In genomic region chr11:78535027-78535426, GRCh38 we compare ENCODE assay signal across 13 cellular contexts. TPM values are rescaled to one million over a fixed set of nuclear protein-coding genes. Genes with fewer than 3 reads are reported as not detected.
DNase-seq lines count a peak whose midpoint lies in the region; ATAC-seq, FAIRE-seq and TF ChIP-seq lines count a peak whose summit lies in the region.
"Had no signal": no experiment of that assay in that cellular context is flagged by ENCODE, and none has a peak within 500 bp of the region (broad histone marks: within the 10 kb centered on the region; RNA-seq: fewer than 3 reads in every experiment).

No MANE protein-coding gene starts in this region.

- H3K27me3 Mint-ChIP-seq in naive B cell, result no peaks in the 10 kb centered on the region
- H3K27me3 Mint-ChIP-seq: CD8-positive, alpha-beta memory T cell had no signal

- no peaks in the 10 kb centered on the region for H3K9me3 ChIP-seq in testis
- H3K9me3 ChIP-seq: BE2C had no signal

- H3K4me1 Mint-ChIP-seq in naive B cell, result peaks cover 17 to 42% (median 28%) of the 10 kb centered on the region in 3 donors

- WGBS in testis, 2 donors, result 93 to 97% methylated on average over 3 of the region's 3 CpGs

- FAIRE-seq in GM12891 (lab: Jason Lieb, UNC), result no peak

- no peaks in the 10 kb centered on the region for H3K36me3 ChIP-seq in testis (ENCODE audit: low read depth, missing control alignments)

- H3K9me3 Mint-ChIP-seq in naive B cell, result no peaks in the 10 kb centered on the region
- H3K9me3 Mint-ChIP-seq: CD8-positive, alpha-beta memory T cell had no signal

- TF ChIP-seq POLR2A in GM12891 (IDR thresholded peaks at IDR 0.05; ENCODE audit: low read depth, low read length) (no peak), testis (IDR thresholded peaks at IDR 0.05) (no peak)

- ATAC-seq in HG03342 (IDR thresholded peaks at IDR 0.05; ENCODE audit: unreplicated experiment) (peak; percentile 55), naive B cell (ENCODE audit: low read depth in 2 of 2) (peak; percentile 66 to 75), GM21360 (IDR thresholded peaks at IDR 0.05; ENCODE audit: unreplicated experiment) (no peak), GM18873 (IDR thresholded peaks at IDR 0.05; ENCODE audit: low FRiP score, unreplicated experiment) (no peak)

- no peaks in the 10 kb centered on the region for H3K4me1 ChIP-seq in testis
- H3K4me1 ChIP-seq: BE2C had no signal

- no peak overlapping the region for H3K4me3 Mint-ChIP-seq in naive B cell
- H3K4me3 Mint-ChIP-seq: CD8-positive, alpha-beta memory T cell had no signal

- intact Hi-C loops in testis (cut with DNase I; ENCODE audit: low total_unique reads), result no loop called here

- TF ChIP-seq CTCF in GM20000 (IDR thresholded peaks at IDR 0.05; ENCODE audit: extremely low read depth, missing control alignments), result no peak
- TF ChIP-seq CTCF in testis (IDR thresholded peaks at IDR 0.05), result no peak

- DNase-seq in GM12891 (ENCODE audit: insufficient read length, low spot score) (no peak), GM20000 (ENCODE audit: low spot score) (peak; percentile 38), naive B cell (peak; percentile 48), testis (no peak)
- DNase-seq: BE2C; CD8-positive, alpha-beta memory T cell; IMR-90; NCI-H1417 treated with DMSO at 0.1 percent for 48 hours; NCI-H2029; NCI-H510A had no signal

- H3K27me3 ChIP-seq in testis, result no peaks in the 10 kb centered on the region
- H3K27me3 ChIP-seq: BE2C had no signal

- peaks cover 13 to 23% of the 10 kb centered on the region in 2 donors for H3K36me3 Mint-ChIP-seq in naive B cell

- peak overlapping the region in 1 of 6 donors; percentile 96 for H3K27ac Mint-ChIP-seq in naive B cell
- H3K27ac Mint-ChIP-seq: CD8-positive, alpha-beta memory T cell had no signal

- H3K27ac ChIP-seq in testis, result no peak overlapping the region

- H3K4me3 ChIP-seq in testis, result no peak overlapping the region

TF ChIP-seq in GM12891, 5 proteins besides CTCF, POLR2A, EP300 and RAD21:
- no peak for TF ChIP-seq PAX5 (IDR thresholded peaks at IDR 0.05; ENCODE audit: insufficient read depth, low read length, severe bottlenecking)
- peak; percentile 56; the same call in 1 of the 2 replicates for TF ChIP-seq POU2F2 (IDR thresholded peaks at IDR 0.05; ENCODE audit: low read depth, low read length)
- 0 out of 2 replicates have a peak, but pooled peaks have one; percentile 9 for TF ChIP-seq SPI1 (IDR thresholded peaks at IDR 0.05; ENCODE audit: low read depth, low read length)
- TF ChIP-seq TAF1 (IDR thresholded peaks at IDR 0.05; ENCODE audit: low read depth, low read length), result no peak
- no peak for TF ChIP-seq POLR2AphosphoS5 (IDR thresholded peaks at IDR 0.05; ENCODE audit: low read depth, low read length)
TF ChIP-seq in GM12891: peak in this region for 2.

RNA-seq across cellular contexts. Expression of gene NARS2, which starts 39.6 kb away (rescaled TPM):
- polyA plus RNA-seq in GM12891 (2012; ENCODE audit: low read depth, missing spikeins), result 13.2 TPM
- 10 to 100 TPM; 11.4 to 16.4 (median 15.3) TPM for polyA plus RNA-seq in naive B cell (ENCODE audit: low read depth in 6 of 6)
- total RNA-seq in testis, result 10 to 100 TPM; 21.3 to 22.6 TPM
- 9.8 TPM for polyA plus RNA-seq in testis (ENCODE audit: insufficient read depth, low read depth, low replicate concordance)

Comparison
In these comparisons a context has a peak if more than half of its experiments do, and no peak if none do; other contexts are left out.
1. DNase-seq: peak in GM20000 (single experiment) and naive B cell (single experiment); none in GM12891 (single experiment) and testis (single experiment).
2. ATAC-seq: peak in HG03342 (single experiment) and naive B cell (2 of 2); none in GM21360 (single experiment) and GM18873 (single experiment).